In genomic region chr11:33438311-33438710, GRCh38 we compare ENCODE assay signal across 19 cellular contexts.
"Had no signal": no experiment of that assay in that cellular context is flagged by ENCODE, and none has a peak within 500 bp of the region (broad histone marks: within the 10 kb centered on the region; RNA-seq: fewer than 3 reads in every experiment).

No MANE protein-coding gene starts in this region.

- H3K27me3 ChIP-seq: neural progenitor cell, right atrium auricular region, sigmoid colon, testis, tibial artery, upper lobe of left lung had no signal

- H3K4me3 ChIP-seq: lower lobe of right lung, mucosa of descending colon, neural progenitor cell, prostate gland, right atrium auricular region, sigmoid colon, skin epidermis, spleen, testis, tibial artery, upper lobe of left lung had no signal

- H3K4me1 ChIP-seq: lower lobe of right lung, neural progenitor cell, parathyroid adenoma, prostate gland, right atrium auricular region, sigmoid colon, spleen, testis, tibial artery, upper lobe of left lung had no signal

- H3K27ac ChIP-seq: lower lobe of right lung, neural progenitor cell, parathyroid adenoma, prostate gland, right atrium auricular region, sigmoid colon, skin epidermis, spleen, testis, tibial artery, upper lobe of left lung had no signal

- DNase-seq: cortex of kidney; effector memory CD8-positive, alpha-beta T cell; erythroblast; left ventricle myocardium superior; lower lobe of right lung; mucosa of descending colon; naive thymus-derived CD4-positive, alpha-beta T cell; sigmoid colon; spleen; stimulated activated CD4-positive, alpha-beta T cell treated with anti-CD3 and anti-CD28 coated beads, Interleukin-4, amount 100 ng/mL, for 4 hours; stimulated activated naive CD8-positive, alpha-beta T cell treated with anti-CD3 and anti-CD28 coated beads, Interleukin-15, Interleukin-2, amounts not matched to agents 100 U/mL and 50 U/mL, for 24 hours; testis; tibial artery; upper lobe of left lung had no signal

- H3K9me3 ChIP-seq: mucosa of descending colon, prostate gland, testis, upper lobe of left lung had no signal

- H3K36me3 ChIP-seq: lower lobe of right lung, neural progenitor cell, prostate gland, right atrium auricular region, sigmoid colon, spleen, tibial artery, upper lobe of left lung had no signal
